In genomic region chr6:43858161-43859153, GRCh38 we compare ENCODE assay signal across 17 cellular contexts.
DNase-seq lines count a peak whose midpoint lies in the region; ATAC-seq, FAIRE-seq and TF ChIP-seq lines count a peak whose summit lies in the region.
"Had no signal": no experiment of that assay in that cellular context is flagged by ENCODE, and none has a peak within 500 bp of the region (broad histone marks: within the 10 kb centered on the region; RNA-seq: fewer than 3 reads in every experiment).

No MANE protein-coding gene starts in this region.

- TF ChIP-seq CTCF in H9 (conservative IDR thresholded peaks at IDR 0.05): 0 out of 3 replicates have a peak, but pooled peaks have one; percentile 14
- TF ChIP-seq CTCF in H1 (IDR thresholded peaks at IDR 0.05; ENCODE audit: control extremely low read depth in 1 of 3, insufficient read depth in 1 of 3, low read depth in 1 of 3, low read length in 3 of 3): no peak
- no peak for TF ChIP-seq CTCF in GM10266 (IDR thresholded peaks at IDR 0.05; ENCODE audit: control insufficient read depth, insufficient read depth, low read depth, missing control alignments)

- H4K20me1 ChIP-seq in H9 (ENCODE audit: control insufficient read depth, insufficient read depth, insufficient read length) (no peaks in the 10 kb centered on the region), H1 (replicated peaks in 1 of 2; ENCODE audit: control insufficient read depth in 1 of 2, insufficient read depth in 2 of 2, low read length in 2 of 2) (peaks cover 0 to 2% of the 10 kb centered on the region in 2 experiments)

- WGBS in H9 (ENCODE audit: extremely low coverage, insufficient read length, low lambda C conversion rate): no CpG with 5 or more reads among the region's 11 CpGs
- 91% methylated on average over 11 of the region's 11 CpGs; no CpG with 5 or more reads in 1 of the 2 experiments for WGBS in H1 (ENCODE audit: extremely low coverage in 1 of 2, insufficient coverage in 1 of 2, insufficient read length in 1 of 2, insufficient replicate concordance in 2 of 2, low coverage in 1 of 2, low lambda C conversion rate in 2 of 2, missing lambda C conversion rate in 1 of 2), 2 experiments

- H3K9me3 ChIP-seq in H9 (ENCODE audit: control insufficient read depth, low read depth, low read length) (no peaks in the 10 kb centered on the region), H1 (ENCODE audit: insufficient read depth in 2 of 2, low read depth in 1 of 2, low read length in 1 of 2) (no peaks in the 10 kb centered on the region)
- H3K9me3 ChIP-seq: BE2C had no signal

- H3K56ac ChIP-seq in H9 (ENCODE audit: insufficient read length, low read depth, low read length) (no peak overlapping the region), H1 (replicated peaks; ENCODE audit: insufficient read length, low read depth, low read length) (no peak overlapping the region)

- H3K23ac ChIP-seq in H9 (ENCODE audit: insufficient read length, low read depth, low read length): no peak overlapping the region
- H3K23ac ChIP-seq in H1 (ENCODE audit: insufficient read length): no peak overlapping the region

- peaks cover 2% of the 10 kb centered on the region; the same call in 1 of the 2 replicates for H3K27me3 Mint-ChIP-seq in H9 (ENCODE audit: low read depth)

- H2BK5ac ChIP-seq in H9 (ENCODE audit: insufficient read length, low read length): no peak overlapping the region
- no peak overlapping the region for H2BK5ac ChIP-seq in H1 (ENCODE audit: low read depth, low read length)

- H3K4me3 Mint-ChIP-seq in H9: no peak overlapping the region
- H3K4me3 Mint-ChIP-seq: CD8-positive, alpha-beta T cell had no signal

- peak overlapping the region in 1 of 3 experiments; percentile 85; a peak in 1 of 7 replicates for H3K27ac Mint-ChIP-seq in H9
- H3K27ac Mint-ChIP-seq: CD8-positive, alpha-beta T cell had no signal

- ATAC-seq in sciatic nerve: peak; percentile 33
- ATAC-seq: CD8-positive, alpha-beta T cell had no signal

- H4K5ac ChIP-seq in H9 (ENCODE audit: insufficient read length, low read depth, low read length) (no peak overlapping the region), H1 (ENCODE audit: insufficient read length, low read depth, low read length) (no peak overlapping the region)

- H2AK5ac ChIP-seq in H9 (ENCODE audit: insufficient read length, low read length) (no peak overlapping the region), H1 (ENCODE audit: low read depth, low read length) (no peak overlapping the region)

- no peak for TF ChIP-seq POLR2A in H1 (IDR thresholded peaks at IDR 0.05; ENCODE audit: control extremely low read depth in 1 of 2, low read depth in 2 of 2, low read length in 2 of 2)

- H3K23me2 ChIP-seq in H9 (ENCODE audit: insufficient read length, low read depth, low read length, poor library complexity, severe bottlenecking): no peaks in the 10 kb centered on the region
- H3K23me2 ChIP-seq in H1 (ENCODE audit: low read depth, low read length): no peaks in the 10 kb centered on the region

- POLR2A ChIA-PET in H1 (lab: Charles Lee; ENCODE audit: partially characterized antibody): interaction anchor here (0.6 to 1.2 kb wide), 6 partner anchors 8 to 219 kb away, joined by 3 to 4 read pairs (median 3); no protein-coding TSS in a partner anchor

- H3K4me1 ChIP-seq in H9 (ENCODE audit: insufficient read depth, low read length) (no peaks in the 10 kb centered on the region), H1 (replicated peaks in 1 of 4; ENCODE audit: control insufficient read depth in 3 of 4, insufficient read depth in 4 of 4, low read length in 3 of 4) (peaks cover 0 to 4% (median 3%) of the 10 kb centered on the region in 4 experiments; a peak in 3 of 7 replicates)

- no peaks in the 10 kb centered on the region; a peak in 1 of 5 replicates for H3K9me3 Mint-ChIP-seq in H9
- H3K9me3 Mint-ChIP-seq: CD8-positive, alpha-beta T cell had no signal

- CTCF ChIA-PET in H1 (lab: Charles Lee; ENCODE audit: partially characterized antibody): interaction anchor here (0.8 to 8.9 kb wide), 20 partner anchors 7 to 220 kb away, joined by 3 to 79 read pairs (median 6); partner anchors contain the start of gene VEGFA

- H3K27ac ChIP-seq in H9 (ENCODE audit: insufficient read length, low read depth, low read length) (no peak overlapping the region), H1 (ENCODE audit: low read depth, low read length) (no peak overlapping the region)
- H3K27ac ChIP-seq: HL-60 had no signal

- H3T11ph ChIP-seq in H9 (ENCODE audit: low read length): no peak overlapping the region

- H3K79me2 ChIP-seq in H9 (ENCODE audit: insufficient read depth, low read length) (no peaks in the 10 kb centered on the region), H1 (ENCODE audit: control insufficient read depth in 1 of 2, insufficient read depth in 2 of 2, low read length in 2 of 2) (no peaks in the 10 kb centered on the region; a peak in 1 of 4 replicates)

- no peak for TF ChIP-seq RAD21 in H1 (IDR thresholded peaks at IDR 0.05 in 1 of 2, conservative IDR thresholded peaks at IDR 0.05 in 1 of 2; ENCODE audit: low read depth in 2 of 2, low read length in 2 of 2)

- H3K4me2 ChIP-seq in H9 (ENCODE audit: insufficient read depth, insufficient read length, low read length) (no peak overlapping the region), H1 (ENCODE audit: insufficient read depth in 1 of 2, low read depth in 2 of 2, low read length in 2 of 2) (no peak overlapping the region)

- FAIRE-seq in H1 (lab: Jason Lieb, UNC): no peak
- FAIRE-seq: GM18507 had no signal

- H2BK12ac ChIP-seq in H9 (ENCODE audit: insufficient read length, low read depth, low read length) (no peak overlapping the region), H1 (ENCODE audit: low read depth, low read length) (no peak overlapping the region)

- H2BK20ac ChIP-seq in H9 (ENCODE audit: low read depth, low read length, poor library complexity, severe bottlenecking) (no peak overlapping the region), H1 (ENCODE audit: low read length) (no peak overlapping the region)

- no peak overlapping the region for H4K8ac ChIP-seq in H9 (replicated peaks; ENCODE audit: insufficient read length, low read depth, low read length)
- peak overlapping the region; percentile 4; the same call in 1 of the 2 replicates for H4K8ac ChIP-seq in H1 (ENCODE audit: extremely low read depth, insufficient read depth, low read length)

- H3K9ac ChIP-seq in H9 (ENCODE audit: extremely low read depth, insufficient read length, low read length) (no peak overlapping the region), H1 (replicated peaks in 1 of 4; ENCODE audit: extremely low read depth in 1 of 4, low read depth in 3 of 4, low read length in 3 of 4) (no peak overlapping the region)

- no peaks in the 10 kb centered on the region for H3K36me3 Mint-ChIP-seq in H9 (ENCODE audit: insufficient read depth in 1 of 3, low read depth in 3 of 3)
- H3K36me3 Mint-ChIP-seq: CD8-positive, alpha-beta T cell had no signal

- TF ChIP-seq EP300 in H1 (IDR thresholded peaks at IDR 0.05; ENCODE audit: borderline replicate concordance in 1 of 2, low read depth in 2 of 2, low read length in 2 of 2): no peak

- H3K79me1 ChIP-seq in H9 (ENCODE audit: insufficient read depth, low read depth, low read length, poor library complexity, severe bottlenecking) (no peaks in the 10 kb centered on the region), H1 (ENCODE audit: low read depth, low read length) (peaks cover 2% of the 10 kb centered on the region; the same call in 1 of the 2 replicates)

- no peak overlapping the region for H2AFZ ChIP-seq in H9 (ENCODE audit: low read length)
- no peak overlapping the region for H2AFZ ChIP-seq in H1 (ENCODE audit: low read length)

- H3K4me3 ChIP-seq in H1 (ENCODE audit: extremely low read depth in 1 of 4, insufficient read depth in 2 of 4, low read depth in 3 of 4, low read length in 4 of 4): no peak overlapping the region

- H2BK15ac ChIP-seq in H9 (ENCODE audit: low read depth, low read length) (no peak overlapping the region), H1 (ENCODE audit: low read length) (no peak overlapping the region)

- H3K4ac ChIP-seq in H9 (ENCODE audit: low read depth, low read length): no peak overlapping the region
- H3K4ac ChIP-seq in H1 (replicated peaks; ENCODE audit: insufficient read length, low read depth, low read length): no peak overlapping the region

- intact Hi-C loops in sciatic nerve (cut with DNase I): no loop called here

- no peaks in the 10 kb centered on the region for H3K36me3 ChIP-seq in H1 (ENCODE audit: control insufficient read depth in 2 of 4, insufficient read depth in 4 of 4, low read length in 3 of 4)
- H3K36me3 ChIP-seq: BE2C had no signal

- no peak overlapping the region for H4K91ac ChIP-seq in H9 (ENCODE audit: insufficient read length, low read depth, low read length)
- no peak overlapping the region for H4K91ac ChIP-seq in H1 (replicated peaks; ENCODE audit: insufficient read length, low read length)

- H3K14ac ChIP-seq in H9 (ENCODE audit: insufficient read depth, low read length) (no peak overlapping the region), H1 (ENCODE audit: insufficient read length) (no peak overlapping the region)

- DNase-seq in H9 (no peak), NCI-H82 (lab: John Stamatoyannopoulos, UW) (peak; percentile 100), H1 (ENCODE audit: low read depth in 1 of 2, low spot score in 2 of 2) (no peak), sciatic nerve (ENCODE audit: low spot score) (no peak), GDM1 (lab: John Stamatoyannopoulos, UW) (no peak), GM10266 (ENCODE audit: extremely low spot score) (no peak), EL (no peak)
- DNase-seq: BE2C; CD8-positive, alpha-beta T cell; DMS 273 treated with DMSO at 0.1 percent for 48 hours; KBM-7; NCI-H1048; NCI-H1694 treated with DMSO at 0.1 percent for 48 hours; OCI-M1; RPMI8226 had no signal

- H3K27me3 ChIP-seq in H9 (ENCODE audit: insufficient read depth, low read length) (no peaks in the 10 kb centered on the region), H1 (replicated peaks in 1 of 4; ENCODE audit: control insufficient read depth in 3 of 4, extremely low read depth in 1 of 4, insufficient read depth in 3 of 4, low read length in 3 of 4) (no peaks in the 10 kb centered on the region)
- H3K27me3 ChIP-seq: BE2C had no signal

- no peak overlapping the region for H2BK120ac ChIP-seq in H9 (ENCODE audit: low read depth, low read length, poor library complexity, severe bottlenecking)
- no peak overlapping the region for H2BK120ac ChIP-seq in H1 (replicated peaks; ENCODE audit: low read depth, low read length)

- H3K4me1 Mint-ChIP-seq in H9: peaks cover 18 to 19% of the 10 kb centered on the region in 2 experiments

- H3K18ac ChIP-seq in H9 (ENCODE audit: insufficient read length, low read depth, low read length) (no peak overlapping the region), H1 (ENCODE audit: extremely low read depth, low read length) (no peak overlapping the region; the same call in 1 of the 2 replicates)

TF ChIP-seq in H1, 55 proteins besides CTCF, POLR2A, EP300 and RAD21:
- TF ChIP-seq SRF (IDR thresholded peaks at IDR 0.05; ENCODE audit: low read depth, low read length): no peak
- TF ChIP-seq CHD1 (IDR thresholded peaks at IDR 0.05; ENCODE audit: low read depth, low read length): no peak
- no peak for TF ChIP-seq FOSL1 (IDR thresholded peaks at IDR 0.05; ENCODE audit: insufficient read depth, low read depth, low read length)
- no peak for TF ChIP-seq SP4 (IDR thresholded peaks at IDR 0.05; ENCODE audit: low read length)
